ENCODE assay signal across 12 cellular contexts in the genomic region with DNA sequence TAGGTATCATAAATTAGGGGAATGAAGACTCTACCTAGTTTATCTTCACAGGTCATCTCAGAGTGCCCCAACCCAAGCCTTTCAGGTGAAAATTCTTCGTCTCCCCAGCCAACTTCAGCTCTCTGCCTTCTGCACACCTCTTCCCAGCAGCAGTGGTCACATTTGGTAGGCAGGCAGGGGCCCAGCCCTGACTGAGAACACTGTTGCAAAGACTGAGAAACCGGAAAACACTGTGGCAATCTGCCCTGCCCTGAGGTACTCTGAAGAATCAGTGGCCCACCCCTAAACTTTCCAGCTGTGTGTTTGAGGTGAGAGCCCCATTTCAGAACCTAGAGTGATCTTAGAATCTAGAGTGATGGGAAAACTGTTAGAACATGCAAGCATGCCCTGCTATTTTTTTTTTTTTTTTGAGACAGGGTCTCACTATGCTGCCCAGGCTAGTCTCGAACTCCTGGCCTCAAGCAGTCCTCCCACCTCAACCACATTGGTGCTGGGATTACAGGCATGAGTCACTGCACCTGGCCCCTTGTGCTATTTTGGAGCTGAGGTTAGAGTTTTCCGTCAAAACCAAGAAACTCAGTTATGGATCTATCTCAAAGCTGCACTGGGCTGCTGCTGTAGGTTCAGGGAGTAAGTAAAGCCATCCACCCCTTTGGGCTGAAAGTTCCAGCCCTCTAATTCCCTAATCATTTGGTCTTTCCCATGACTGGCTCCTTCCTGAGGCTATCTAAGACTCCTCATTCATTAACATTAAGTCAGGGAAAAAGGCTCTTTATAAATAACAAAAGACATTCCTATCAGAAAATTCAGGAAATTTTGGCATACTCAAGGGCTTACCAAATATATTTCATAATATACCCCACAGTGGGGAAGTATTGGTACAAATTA. TPM values are rescaled to one million over a fixed set of nuclear protein-coding genes. Genes with fewer than 3 reads are reported as not detected.
DNase-seq lines count a peak whose midpoint lies in the region; ATAC-seq and TF ChIP-seq lines count a peak whose summit lies in the region.
"Had no signal": no experiment of that assay in that cellular context is flagged by ENCODE, and none has a peak within 500 bp of the region (broad histone marks: within the 10 kb centered on the region; RNA-seq: fewer than 3 reads in every experiment).

No MANE protein-coding gene starts in this region.

- ATAC-seq in activated CD8-positive, alpha-beta T cell treated with anti-CD3 and anti-CD28 coated beads for 36 hours, result no peak
- ATAC-seq in memory B cell (ENCODE audit: low read depth), result no peak
- ATAC-seq: left cardiac atrium had no signal

- H3K27me3 Mint-ChIP-seq in activated naive CD4-positive, alpha-beta T cell treated with anti-CD3 and anti-CD28 coated beads, Interleukin-2, amount 10 ng/mL, durations not matched to agents 7 days and 5 days, result peaks cover 3% of the 10 kb centered on the region
- H3K27me3 Mint-ChIP-seq in activated CD8-positive, alpha-beta T cell treated with anti-CD3 and anti-CD28 coated beads for 36 hours, result no peaks in the 10 kb centered on the region
- no peaks in the 10 kb centered on the region for H3K27me3 Mint-ChIP-seq in memory B cell

- H3K27me3 ChIP-seq in transverse colon, result no peaks in the 10 kb centered on the region
- no peaks in the 10 kb centered on the region for H3K27me3 ChIP-seq in Karpas-422 (ENCODE audit: low read length)

- no peak for TF ChIP-seq POLR2A in transverse colon (IDR thresholded peaks at IDR 0.05)

- CTCF ChIA-PET in activated naive CD4-positive, alpha-beta T cell treated with anti-CD3 and anti-CD28 coated beads, Interleukin-2, amount 10 ng/mL, durations not matched to agents 7 days and 5 days (lab: Charles Lee), result interaction anchor here (1.3 kb wide), 1 partner anchor 148 kb away, joined by 7 read pairs; no protein-coding TSS in a partner anchor
- CTCF ChIA-PET in activated CD8-positive, alpha-beta T cell treated with anti-CD3 and anti-CD28 coated beads for 36 hours (lab: Charles Lee), result interaction anchor here (0.5 to 5.4 kb wide), 2 partner anchors 9 to 329 kb away, joined by 3 to 32 read pairs; no protein-coding TSS in a partner anchor

- H3K9me3 ChIP-seq in transverse colon, result no peaks in the 10 kb centered on the region
- no peaks in the 10 kb centered on the region for H3K9me3 ChIP-seq in Karpas-422 (ENCODE audit: low read length)

- H3K4me1 ChIP-seq in transverse colon (peaks cover 0 to 25% (median 18%) of the 10 kb centered on the region in 4 donors), Karpas-422 (ENCODE audit: low read length) (peaks cover 17% of the 10 kb centered on the region)

- in situ Hi-C loops in transverse colon (cut with MboI; ENCODE audit: low pct_ligation_motif_present in 1 of 4, low pct_unique_long_range_greater_than_20kb in 1 of 4, low sequenced_read_pairs in 3 of 4), result loop anchor here in 2 of 4 donors (10.0 kb wide), 1 partner anchor 132 kb away; a partner anchor contains a TSS

- H3K27ac Mint-ChIP-seq in activated naive CD4-positive, alpha-beta T cell treated with anti-CD3 and anti-CD28 coated beads, Interleukin-2, amount 10 ng/mL, durations not matched to agents 7 days and 5 days, result peak overlapping the region; percentile 72
- peak overlapping the region; percentile 55 for H3K27ac Mint-ChIP-seq in activated CD8-positive, alpha-beta T cell treated with anti-CD3 and anti-CD28 coated beads for 36 hours
- no peak overlapping the region for H3K27ac Mint-ChIP-seq in memory B cell

- POLR2A ChIA-PET in activated CD8-positive, alpha-beta T cell treated with anti-CD3 and anti-CD28 coated beads for 36 hours (lab: Charles Lee), result interaction anchor here (0.7 to 7.3 kb wide), 6 partner anchors 9 to 134 kb away, joined by 3 to 128 read pairs (median 46); a partner anchor contains a TSS

- TF ChIP-seq EP300 in transverse colon (IDR thresholded peaks at IDR 0.05; ENCODE audit: low read depth), result no peak

- no peaks in the 10 kb centered on the region for H3K9me2 ChIP-seq in Karpas-422 (replicated peaks; ENCODE audit: insufficient read depth, low read length)

- no peak overlapping the region for H3K4me2 ChIP-seq in Karpas-422 (ENCODE audit: low read depth, low read length, poor library complexity, severe bottlenecking)

- H3K4me3 ChIP-seq in transverse colon (no peak overlapping the region), Karpas-422 (ENCODE audit: low read length) (no peak overlapping the region)

- peaks cover 35% of the 10 kb centered on the region for H3K79me2 ChIP-seq in Karpas-422 (ENCODE audit: low read length)

- peak; percentile 32 for DNase-seq in activated naive CD4-positive, alpha-beta T cell treated with anti-CD3 and anti-CD28 coated beads, Interleukin-2, amount 10 ng/mL, durations not matched to agents 7 days and 5 days
- no peak for DNase-seq in activated naive CD4-positive, alpha-beta T cell treated with anti-CD3 and anti-CD28 coated beads, Interleukin-2, amount 50 U/mL, for 16 hours
- DNase-seq in activated CD8-positive, alpha-beta T cell treated with anti-CD3 and anti-CD28 coated beads for 36 hours, result peak; percentile 33
- no peak for DNase-seq in memory B cell (ENCODE audit: low spot score in 2 of 2)
- no peak for DNase-seq in transverse colon
- no peak for DNase-seq in OCI-M2 (lab: John Stamatoyannopoulos, UW; ENCODE audit: unreplicated experiment)
- no peak for DNase-seq in Ammon's horn (ENCODE audit: low spot score)
- DNase-seq in Karpas-422, result no peak
- DNase-seq: left cardiac atrium, NCI-H524 treated with DMSO at 0.1 percent for 48 hours, retina, SW 1271 had no signal

- no peak overlapping the region for H3K9ac ChIP-seq in Karpas-422 (ENCODE audit: low read length)

- H3K4me3 Mint-ChIP-seq in activated naive CD4-positive, alpha-beta T cell treated with anti-CD3 and anti-CD28 coated beads, Interleukin-2, amount 10 ng/mL, durations not matched to agents 7 days and 5 days, result peak overlapping the region; percentile 39
- peak overlapping the region; percentile 23 for H3K4me3 Mint-ChIP-seq in activated CD8-positive, alpha-beta T cell treated with anti-CD3 and anti-CD28 coated beads for 36 hours
- peak overlapping the region; percentile 24 for H3K4me3 Mint-ChIP-seq in memory B cell

- intact Hi-C loops in activated CD8-positive, alpha-beta T cell treated with anti-CD3 and anti-CD28 coated beads for 36 hours (cut with micrococcal nuclease), result no loop called here
- intact Hi-C loops in transverse colon (cut with DNase I; ENCODE audit: low total_unique reads), result loop anchor here (10.0 kb wide), 1 partner anchor 68 kb away; a partner anchor contains a TSS

- peaks cover 40% of the 10 kb centered on the region for H3K4me1 Mint-ChIP-seq in activated naive CD4-positive, alpha-beta T cell treated with anti-CD3 and anti-CD28 coated beads, Interleukin-2, amount 10 ng/mL, durations not matched to agents 7 days and 5 days
- peaks cover 35% of the 10 kb centered on the region for H3K4me1 Mint-ChIP-seq in activated CD8-positive, alpha-beta T cell treated with anti-CD3 and anti-CD28 coated beads for 36 hours (ENCODE audit: low read depth)
- peaks cover 11% of the 10 kb centered on the region for H3K4me1 Mint-ChIP-seq in memory B cell

- peaks cover 25% of the 10 kb centered on the region for H4K20me1 ChIP-seq in Karpas-422 (ENCODE audit: insufficient read depth, low read depth, low read length)

- H3K36me3 ChIP-seq in transverse colon, result peaks cover 0 to 12% (median 3%) of the 10 kb centered on the region in 4 donors
- peaks cover 15% of the 10 kb centered on the region for H3K36me3 ChIP-seq in Karpas-422 (ENCODE audit: insufficient read depth, low read length)

- TF ChIP-seq CTCF in activated CD8-positive, alpha-beta T cell treated with anti-CD3 and anti-CD28 coated beads for 36 hours (IDR thresholded peaks at IDR 0.05), result no peak
- no peak for TF ChIP-seq CTCF in transverse colon (IDR thresholded peaks at IDR 0.05)

- H3K27ac ChIP-seq in transverse colon, result peak overlapping the region in 3 of 4 donors; percentile 98 to 99 (median 99)
- no peak overlapping the region for H3K27ac ChIP-seq in Karpas-422 (ENCODE audit: low read length)

- peaks cover 28% of the 10 kb centered on the region for H3K36me3 Mint-ChIP-seq in activated naive CD4-positive, alpha-beta T cell treated with anti-CD3 and anti-CD28 coated beads, Interleukin-2, amount 10 ng/mL, durations not matched to agents 7 days and 5 days
- H3K36me3 Mint-ChIP-seq in activated CD8-positive, alpha-beta T cell treated with anti-CD3 and anti-CD28 coated beads for 36 hours (ENCODE audit: low read depth), result peaks cover 32% of the 10 kb centered on the region
- H3K36me3 Mint-ChIP-seq in memory B cell, result peaks cover 2% of the 10 kb centered on the region

- 86% methylated on average over 4 of the region's 4 CpGs; no CpG with 5 or more reads in 1 of the 2 donors for WGBS in transverse colon (ENCODE audit: low coverage in 1 of 2), 2 donors

- H2AFZ ChIP-seq in Karpas-422 (ENCODE audit: low read length), result no peak overlapping the region

- H3K9me3 Mint-ChIP-seq in activated naive CD4-positive, alpha-beta T cell treated with anti-CD3 and anti-CD28 coated beads, Interleukin-2, amount 10 ng/mL, durations not matched to agents 7 days and 5 days, result no peaks in the 10 kb centered on the region
- H3K9me3 Mint-ChIP-seq in activated CD8-positive, alpha-beta T cell treated with anti-CD3 and anti-CD28 coated beads for 36 hours, result no peaks in the 10 kb centered on the region
- H3K9me3 Mint-ChIP-seq in memory B cell, result no peaks in the 10 kb centered on the region

RNA-seq across cellular contexts. Expression of a gene that starts 1.7 kb away (rescaled TPM):
- 1,000 to 10,000 TPM; 2,418 to 2,447 TPM for total RNA-seq in activated CD8-positive, alpha-beta T cell treated with anti-CD3 and anti-CD28 coated beads for 36 hours
- total RNA-seq in transverse colon, result 100 to 1,000 TPM; 292 to 386 (median 318) TPM
- total RNA-seq in Karpas-422 (2014; rRNA removed; shearing (Covaris generic); ENCODE audit: low replicate concordance), result 586 and 711 TPM in 2 replicates

RNA-seq across cellular contexts. Expression of a gene that starts 19.4 kb away (rescaled TPM):
- total RNA-seq in activated CD8-positive, alpha-beta T cell treated with anti-CD3 and anti-CD28 coated beads for 36 hours, result not detected
- total RNA-seq in transverse colon, result not detected
- not detected in 2 replicates for total RNA-seq in Karpas-422 (2014; rRNA removed; shearing (Covaris generic); ENCODE audit: low replicate concordance)
- total RNA-seq: left cardiac atrium had no signal

Comparison
In these comparisons a context has a peak if more than half of its experiments do, and no peak if none do; other contexts are left out.
1. DNase-seq: peak in activated naive CD4-positive, alpha-beta T cell treated with anti-CD3 and anti-CD28 coated beads, Interleukin-2, amount 10 ng/mL, durations not matched to agents 7 days and 5 days (single experiment) and activated CD8-positive, alpha-beta T cell treated with anti-CD3 and anti-CD28 coated beads for 36 hours (single experiment); none in activated naive CD4-positive, alpha-beta T cell treated with anti-CD3 and anti-CD28 coated beads, Interleukin-2, amount 50 U/mL, for 16 hours (single experiment), memory B cell (0 of 2), transverse colon (single experiment), OCI-M2 (single experiment), Ammon's horn (single experiment) and Karpas-422 (single experiment).
2. Peak in every context shown above with its lines, with median percentiles within 50 percentile points of each other: H3K4me3 Mint-ChIP-seq.